22 cellular contexts compared by ENCODE assay signal in genomic region chr4:155674669-155675071, GRCh38. TPM values are rescaled to one million over a fixed set of nuclear protein-coding genes. Genes with fewer than 3 reads are reported as not detected.
"Had no signal": no experiment of that assay in that cellular context is flagged by ENCODE, and none has a peak within 500 bp of the region (broad histone marks: within the 10 kb centered on the region; RNA-seq: fewer than 3 reads in every experiment).

No MANE protein-coding gene starts in this region.

- H3K9me3 ChIP-seq: breast epithelium, esophagus squamous epithelium, gastrocnemius medialis, mucosa of descending colon, psoas muscle, right atrium auricular region, stomach, suprapubic skin, vagina had no signal

- DNase-seq: activated B cell treated with CpG ODN at 0.5 μM for 24 hours; activated CD4-positive, alpha-beta T cell treated with anti-CD3 and anti-CD28 coated beads for 4 hours; activated CD4-positive, alpha-beta T cell treated with anti-CD3 and anti-CD28 coated beads, Interleukin-2, amount 50 U/mL, for 48 hours; activated CD8-positive, alpha-beta memory T cell treated with anti-CD3 and anti-CD28 coated beads, Interleukin-2, amount 50 U/mL, for 48 hours; activated naive CD4-positive, alpha-beta T cell; activated naive CD8-positive, alpha-beta T cell treated with anti-CD3 and anti-CD28 coated beads for 36 hours; activated T-cell treated with anti-CD3 and anti-CD28 coated beads, Interleukin-2, amount 50 U/mL, for 4 hours; cerebellar nuclear complex; esophagus squamous epithelium; gastrocnemius medialis; mucosa of descending colon; naive thymus-derived CD4-positive, alpha-beta T cell; psoas muscle; stimulated activated CD4-positive, alpha-beta T cell treated with anti-CD3 and anti-CD28 coated beads, Interleukin-1b, Interleukin-23, amount 100 ng/mL, for 48 hours; stomach; T1000 had no signal

- H3K4me3 ChIP-seq: breast epithelium, coronary artery, esophagus squamous epithelium, gastrocnemius medialis, mucosa of descending colon, psoas muscle, right atrium auricular region, stomach, suprapubic skin, vagina had no signal

- H3K27ac ChIP-seq: esophagus squamous epithelium, psoas muscle had no signal

- H3K4me1 ChIP-seq: breast epithelium, psoas muscle had no signal

- H3K27me3 ChIP-seq: breast epithelium, esophagus squamous epithelium, gastrocnemius medialis, right atrium auricular region, stomach, suprapubic skin, vagina had no signal

- H3K36me3 ChIP-seq: breast epithelium, esophagus squamous epithelium, gastrocnemius medialis, right atrium auricular region, stomach, suprapubic skin, vagina had no signal

RNA-seq across cellular contexts. Expression of gene GUCY1A1, which starts 8.0 kb away (rescaled TPM):
- total RNA-seq: activated T-helper 2 cell treated with anti-CD3 and anti-CD28 coated beads, Interferon-gamma antibody, Interleukin-2, Interleukin-4, amounts not matched to agents 10 μg/mL and 5 μg/mL and 100 μg/mL, durations not matched to agents 14 hours and 24 hours and 36 hours had no signal
- polyA plus RNA-seq: naive thymus-derived CD4-positive, alpha-beta T cell had no signal
